ENCODE assay signal across 8 cellular contexts in the genomic region with DNA sequence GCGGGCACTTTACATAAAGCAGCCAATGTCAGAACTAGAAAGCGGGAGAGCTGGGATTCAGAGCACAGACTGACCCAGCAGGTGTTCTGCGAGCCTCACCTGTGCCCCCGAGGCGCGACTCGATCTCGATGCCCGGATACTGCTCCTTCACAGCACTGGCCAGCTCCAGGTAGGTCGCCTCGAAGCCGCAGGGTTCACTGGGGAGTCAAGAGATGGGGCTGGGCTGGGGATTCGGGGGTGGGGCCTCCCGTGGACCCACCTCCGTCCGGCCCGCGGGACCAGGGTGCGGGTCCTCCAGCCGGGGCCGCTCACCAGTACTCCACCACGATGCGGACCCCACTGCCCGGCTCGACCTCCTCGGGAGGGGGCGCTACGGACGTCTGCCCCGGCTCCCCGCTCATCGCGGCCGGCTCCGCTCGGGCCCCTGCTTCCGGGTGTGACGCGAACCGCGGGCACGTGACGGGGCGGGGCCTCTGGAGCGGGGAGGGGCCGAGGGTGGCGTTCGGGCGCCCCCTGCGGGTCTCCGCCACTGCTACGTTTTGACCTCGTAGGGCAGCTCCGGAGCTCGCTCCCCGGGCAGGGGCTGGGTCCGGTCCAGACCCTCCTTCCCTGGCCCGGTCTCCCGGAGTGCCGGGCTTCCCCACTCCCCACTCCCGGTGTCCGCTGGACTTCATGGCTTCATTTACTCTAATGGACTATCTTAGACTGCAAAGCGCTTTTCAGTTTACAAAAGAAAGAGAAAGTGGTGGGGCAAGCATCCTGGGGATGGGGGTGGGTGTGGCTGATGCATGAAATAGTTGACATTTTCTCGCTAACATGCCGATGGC. TPM values are rescaled to one million over a fixed set of nuclear protein-coding genes. Genes with fewer than 3 reads are reported as not detected.
DNase-seq lines count a peak whose midpoint lies in the region; ATAC-seq and TF ChIP-seq lines count a peak whose summit lies in the region.

A gene with protein sequence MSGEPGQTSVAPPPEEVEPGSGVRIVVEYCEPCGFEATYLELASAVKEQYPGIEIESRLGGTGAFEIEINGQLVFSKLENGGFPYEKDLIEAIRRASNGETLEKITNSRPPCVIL (minus strand): TSS at position 438 of the 827 bp plus-strand sequence. CDS start 37 bp downstream, at position 401.

- peak within 1 kb of the TSS; percentile 36 for H3K27ac ChIP-seq in OCI-LY7 (ENCODE audit: low read depth, low read length, poor library complexity, severe bottlenecking)

- peak within 1 kb of the TSS; percentile 44; the same call in 1 of the 2 replicates for H2AFZ ChIP-seq in OCI-LY7 (ENCODE audit: low read length)

- BruUV-seq in OCI-LY7 (replicated peaks; lab: Mats Ljungman, UMichigan), result no TSS peak

- peaks cover 15% of the 10 kb centered on the region; the same call in 1 of the 2 replicates for H3K36me3 ChIP-seq in OCI-LY7 (ENCODE audit: insufficient read depth, low read length)
- peaks cover 14% of the 10 kb centered on the region for H3K36me3 ChIP-seq in mucosa of stomach (ENCODE audit: control insufficient read depth, insufficient read depth, low read length)

- H3K9ac ChIP-seq in mucosa of stomach (ENCODE audit: low read length), result peak within 1 kb of the TSS; percentile 71

- TF ChIP-seq CTCF in OCI-LY7 (conservative IDR thresholded peaks at IDR 0.05; ENCODE audit: low read length) (peak; percentile 90), epithelial cell of proximal tubule (conservative IDR thresholded peaks at IDR 0.05; ENCODE audit: low read depth, low read length) (peak; percentile 71)

- H3K4me1 ChIP-seq in OCI-LY7 (ENCODE audit: insufficient read depth, low read length, poor library complexity, severe bottlenecking) (peaks cover 9% of the 10 kb centered on the region), mucosa of stomach (ENCODE audit: control insufficient read depth, insufficient read depth, low read length) (peaks cover 15% of the 10 kb centered on the region)

- POLR2A ChIA-PET in OCI-LY7 (lab: Charles Lee), result interaction anchor here (0.6 to 1.0 kb wide), 9 partner anchors 26 to 384 kb away, joined by 3 to 4 read pairs (median 4); a partner anchor contains a TSS

- intact Hi-C loops in OCI-LY7 (cut with micrococcal nuclease; ENCODE audit: unreplicated experiment), result loop anchor here (1.0 kb wide), 1 partner anchor 24 kb away; no protein-coding TSS in a partner anchor

- H3K4me3 ChIP-seq in OCI-LY7 (ENCODE audit: low read depth, low read length, poor library complexity, severe bottlenecking), result peak within 1 kb of the TSS; percentile 75
- H3K4me3 ChIP-seq in epithelial cell of proximal tubule (ENCODE audit: low read depth, low read length), result peak within 1 kb of the TSS; percentile 70
- peak within 1 kb of the TSS; percentile 72 for H3K4me3 ChIP-seq in mucosa of stomach (ENCODE audit: low read length)

- H3K9me3 ChIP-seq in OCI-LY7 (ENCODE audit: low read length) (no peaks in the 10 kb centered on the region), mucosa of stomach (ENCODE audit: control insufficient read depth, low read length) (no peaks in the 10 kb centered on the region)

- H3K9me2 ChIP-seq in OCI-LY7 (ENCODE audit: insufficient read depth, low read length), result no peaks in the 10 kb centered on the region

- ATAC-seq in GM21447 (IDR thresholded peaks at IDR 0.05; ENCODE audit: unreplicated experiment), result peak; percentile 73

- H3K79me2 ChIP-seq in OCI-LY7 (ENCODE audit: insufficient read depth, low read depth, low read length), result peaks cover 8% of the 10 kb centered on the region; the same call in 1 of the 2 replicates

- peak; percentile 94 for DNase-seq in DMS 273 (lab: John Stamatoyannopoulos, UW; ENCODE audit: unreplicated experiment)
- peak; percentile 83 for DNase-seq in HuH-7 (ENCODE audit: low spot score)
- peak; percentile 91 for DNase-seq in OCI-LY7 (ENCODE audit: low spot score)
- peak; percentile 94 for DNase-seq in activated T-cell treated with anti-CD3 and anti-CD28 coated beads for 48 hours (ENCODE audit: low read depth)
- DNase-seq in epithelial cell of proximal tubule (ENCODE audit: low read depth), result no peak
- peak; percentile 91 to 93 for DNase-seq in stimulated activated CD8-positive, alpha-beta memory T cell treated with anti-CD3 and anti-CD28 coated beads, Interleukin-7, amount 100 ng/mL, for 1 hour (ENCODE audit: low read depth in 2 of 2)

- H3K27me3 ChIP-seq in mucosa of stomach (ENCODE audit: control insufficient read depth, insufficient read depth, low read length), result no peaks in the 10 kb centered on the region

- H4K20me1 ChIP-seq in OCI-LY7 (ENCODE audit: insufficient read depth, low read length), result no peaks in the 10 kb centered on the region

- CTCF ChIA-PET in OCI-LY7 (lab: Charles Lee; ENCODE audit: unreplicated experiment), result interaction anchor here (0.6 to 1.1 kb wide), 4 partner anchors 14 to 167 kb away, joined by 3 to 10 read pairs (median 4); no protein-coding TSS in a partner anchor

- peak within 1 kb of the TSS; percentile 90 for H3K4me2 ChIP-seq in OCI-LY7 (ENCODE audit: low read length)

RNA-seq across cellular contexts. Expression of the gene that starts here (rescaled TPM):
- total RNA-seq in OCI-LY7 (2014; rRNA removed; shearing (Covaris generic)), result 77.3 and 89.9 TPM in 2 replicates
- total RNA-seq in OCI-LY7 (2022) (55.4 and 59.4 TPM in 2 replicates), epithelial cell of proximal tubule (64.0 and 95.7 TPM in 2 replicates)
